ENCODE assay signal across 8 cellular contexts in genomic region chr2:191811807-191812602, GRCh38. TPM values are rescaled to one million over a fixed set of nuclear protein-coding genes. Genes with fewer than 3 reads are reported as not detected.
DNase-seq lines count a peak whose midpoint lies in the region; ATAC-seq and TF ChIP-seq lines count a peak whose summit lies in the region.

No MANE protein-coding gene starts in this region.

- H3K4me1 ChIP-seq in thyroid gland = no peaks in the 10 kb centered on the region

- no peaks in the 10 kb centered on the region for H3K9me3 ChIP-seq in thyroid gland

- no peaks in the 10 kb centered on the region for H3K36me3 ChIP-seq in thyroid gland

- TF ChIP-seq POLR2A in erythroblast (IDR thresholded peaks at IDR 0.05; ENCODE audit: low read length) (no peak), thyroid gland (IDR thresholded peaks at IDR 0.05) (no peak)

- 45 to 48% methylated on average over 9 of the region's 9 CpGs for WGBS in thyroid gland, 2 donors

- no peak overlapping the region for H3K27ac ChIP-seq in thyroid gland

- peak; percentile 88 for DNase-seq in Ammon's horn (ENCODE audit: low spot score)
- DNase-seq in NCI-H2107 (lab: John Stamatoyannopoulos, UW) = peak; percentile 32
- peak; percentile 55 for DNase-seq in activated CD4-positive, alpha-beta T cell treated with anti-CD3 and anti-CD28 coated beads for 48 hours
- peak; percentile 63 to 78 for DNase-seq in erythroblast (lab: John Stamatoyannopoulos, UW)
- DNase-seq in myocyte (ENCODE audit: low read depth) = peak; percentile 85
- peak; percentile 54 to 71 for DNase-seq in thyroid gland

- intact Hi-C loops in thyroid gland (cut with DNase I) = loop anchor here (5.0 kb wide), 1 partner anchor 350 kb away; no protein-coding TSS in a partner anchor

- H3K4me3 ChIP-seq in thyroid gland (replicated peaks in 1 of 3) = no peak overlapping the region

- H3K27me3 ChIP-seq in thyroid gland = no peaks in the 10 kb centered on the region

- ATAC-seq in GM18519 (IDR thresholded peaks at IDR 0.05; ENCODE audit: low FRiP score, unreplicated experiment) = peak; percentile 89
- peak; percentile 78 for ATAC-seq in HG03039 (IDR thresholded peaks at IDR 0.05; ENCODE audit: unreplicated experiment)

- TF ChIP-seq CTCF in thyroid gland (IDR thresholded peaks at IDR 0.05) = peak; percentile 32 to 90 (median 79)

RNA-seq across cellular contexts. Expression of gene CAVIN2, which starts 34.9 kb away (rescaled TPM):
- 56.5 and 57.8 TPM in 2 replicates for total RNA-seq in myocyte
- 36.2 TPM for polyA plus RNA-seq in myocyte (2012)
- 100 to 1,000 TPM in 3 of 4 donors, 10 to 100 TPM in 1; 86.2 to 149 (median 132) TPM for total RNA-seq in thyroid gland

Comparison
In these comparisons a context has a peak if more than half of its experiments do, and no peak if none do; other contexts are left out.
1. DNase-seq: peak in every context shown above with its lines; median percentile 88 in Ammon's horn; 85 in myocyte; 70 in erythroblast; 62 in thyroid gland; 55 in activated CD4-positive, alpha-beta T cell treated with anti-CD3 and anti-CD28 coated beads for 48 hours; 32 in NCI-H2107.